Comparison of ENCODE assay signal across 22 cellular contexts in genomic region chr3:73855792-73856191, GRCh38.
DNase-seq lines count a peak whose midpoint lies in the region; ATAC-seq and TF ChIP-seq lines count a peak whose summit lies in the region.
"Had no signal": no experiment of that assay in that cellular context is flagged by ENCODE, and none has a peak within 500 bp of the region (broad histone marks: within the 10 kb centered on the region; RNA-seq: fewer than 3 reads in every experiment).

No MANE protein-coding gene starts in this region.

- 95 to 97% methylated on average over 1 of the region's 1 CpG for whole genome bisulfite sequencing in thyroid gland, 2 donors

- no peaks in the 10 kb centered on the region for H3K27me3 ChIP-seq in HAP-1 (ENCODE audit: low read depth)
- H3K27me3 ChIP-seq in SJCRH30, result no peaks in the 10 kb centered on the region
- H3K27me3 ChIP-seq in thyroid gland, result no peaks in the 10 kb centered on the region
- H3K27me3 ChIP-seq: BE2C; BLaER1 treated with 17β-estradiol and CSF1 and Interleukin-3, amounts not matched to agents 10 nM and 100 nM had no signal

- H3K36me3 ChIP-seq in HAP-1 (replicated peaks), result no peaks in the 10 kb centered on the region
- H3K36me3 ChIP-seq in SJCRH30, result no peaks in the 10 kb centered on the region
- H3K36me3 ChIP-seq in thyroid gland, result no peaks in the 10 kb centered on the region
- H3K36me3 ChIP-seq: BE2C; BLaER1 treated with 17β-estradiol and CSF1 and Interleukin-3, amounts not matched to agents 10 nM and 100 nM had no signal

- TF ChIP-seq POLR2A in thyroid gland (IDR thresholded peaks at IDR 0.05), result no peak

- no peaks in the 10 kb centered on the region for H3K9me3 ChIP-seq in HAP-1
- H3K9me3 ChIP-seq in SJCRH30 (replicated peaks), result no peaks in the 10 kb centered on the region
- no peaks in the 10 kb centered on the region for H3K9me3 ChIP-seq in thyroid gland
- H3K9me3 ChIP-seq: A549; BE2C; BLaER1 treated with 17β-estradiol and CSF1 and Interleukin-3, amounts not matched to agents 10 nM and 100 nM had no signal

- intact Hi-C loops in thyroid gland (cut with DNase I), result no loop called here

- DNase-seq in NCI-H146 (lab: John Stamatoyannopoulos, UW), result peak; percentile 16
- no peak for DNase-seq in NCI-H146 treated with DMSO at 0.1 percent for 48 hours (lab: John Stamatoyannopoulos, UW; ENCODE audit: unreplicated experiment)
- peak; percentile 27 to 36 for DNase-seq in HAP-1 (ENCODE audit: low spot score in 2 of 2)
- peak; percentile 4 to 27 for DNase-seq in SJCRH30
- no peak for DNase-seq in dermis blood vessel endothelial cell
- DNase-seq in thyroid gland, result no peak
- DNase-seq: ACHN; AML-193; BE2C; CD4-positive, alpha-beta T cell; CD8-positive, alpha-beta memory T cell; DMS 273 treated with DMSO at 0.1 percent for 48 hours; DMS79; EL; GF-D8; GM23248; H7 had no signal

- in situ Hi-C loops in HAP-1 (cut with MboI; ENCODE audit: low sequenced_read_pairs), result loop anchor here (25.0 kb wide), 3 partner anchors 782 to 1332 kb away; no protein-coding TSS in a partner anchor

- TF ChIP-seq CTCF in thyroid gland (IDR thresholded peaks at IDR 0.05), result no peak

- H3K27ac ChIP-seq in SJCRH30 (no peak overlapping the region), thyroid gland (no peak overlapping the region)
- H3K27ac ChIP-seq: 22Rv1; A549; BLaER1 treated with 17β-estradiol and CSF1 and Interleukin-3, amounts not matched to agents 10 nM and 100 nM; GM23248 had no signal

- H3K4me3 ChIP-seq in HAP-1 (no peak overlapping the region), SJCRH30 (no peak overlapping the region), thyroid gland (replicated peaks in 1 of 3) (no peak overlapping the region)
- H3K4me3 ChIP-seq: A549; BLaER1 treated with 17β-estradiol and CSF1 and Interleukin-3, amounts not matched to agents 10 nM and 100 nM; GM23248 had no signal

- ATAC-seq in HG02610 (IDR thresholded peaks at IDR 0.05; ENCODE audit: unreplicated experiment), result no peak
- ATAC-seq: A549, HCT116 had no signal

- H3K4me1 ChIP-seq in HAP-1 (no peaks in the 10 kb centered on the region; the same call in 1 of the 2 replicates), SJCRH30 (no peaks in the 10 kb centered on the region), thyroid gland (no peaks in the 10 kb centered on the region)
- H3K4me1 ChIP-seq: A549, BE2C had no signal

Comparison
In these comparisons a context has a peak if more than half of its experiments do, and no peak if none do; other contexts are left out.
1. DNase-seq: peak in NCI-H146 (single experiment), HAP-1 (2 of 2) and SJCRH30 (2 of 2); none in NCI-H146 treated with DMSO at 0.1 percent for 48 hours (single experiment), dermis blood vessel endothelial cell (single experiment) and thyroid gland (0 of 2).